21 cellular contexts compared by ENCODE assay signal in genomic region chr17:74239169-74239568, GRCh38. TPM values are rescaled to one million over a fixed set of nuclear protein-coding genes. Genes with fewer than 3 reads are reported as not detected.
DNase-seq lines count a peak whose midpoint lies in the region; ATAC-seq and TF ChIP-seq lines count a peak whose summit lies in the region.
"Had no signal": no experiment of that assay in that cellular context is flagged by ENCODE, and none has a peak within 500 bp of the region (broad histone marks: within the 10 kb centered on the region; RNA-seq: fewer than 3 reads in every experiment).

No MANE protein-coding gene starts in this region.

- H2BK20ac ChIP-seq in H9 (ENCODE audit: low read depth, low read length, poor library complexity, severe bottlenecking) = no peak overlapping the region

- H3K9me3 ChIP-seq in left ventricle myocardium inferior (replicated peaks) = no peaks in the 10 kb centered on the region
- no peaks in the 10 kb centered on the region for H3K9me3 ChIP-seq in muscle layer of colon (ENCODE audit: low read length)
- no peaks in the 10 kb centered on the region for H3K9me3 ChIP-seq in aorta (ENCODE audit: control insufficient read depth, low read length)
- H3K9me3 ChIP-seq in H9 (ENCODE audit: control insufficient read depth, low read depth, low read length) = no peaks in the 10 kb centered on the region

- H3K79me1 ChIP-seq in H9 (ENCODE audit: insufficient read depth, low read depth, low read length, poor library complexity, severe bottlenecking) = no peaks in the 10 kb centered on the region

- H3K9ac ChIP-seq in muscle layer of colon (ENCODE audit: low read length) = no peak overlapping the region
- H3K9ac ChIP-seq in H9 (ENCODE audit: extremely low read depth, insufficient read length, low read length) = no peak overlapping the region

- H3K79me2 ChIP-seq in H9 (ENCODE audit: insufficient read depth, low read length) = no peaks in the 10 kb centered on the region
- H3K79me2 ChIP-seq: hepatocyte had no signal

- no peak overlapping the region for H2AFZ ChIP-seq in H9 (ENCODE audit: low read length)
- H2AFZ ChIP-seq: hepatocyte, PC-9 had no signal

- no peak overlapping the region for H2BK12ac ChIP-seq in H9 (ENCODE audit: insufficient read length, low read depth, low read length)

- H3K4me2 ChIP-seq in H9 (ENCODE audit: insufficient read depth, insufficient read length, low read length) = no peak overlapping the region
- H3K4me2 ChIP-seq: hepatocyte, PC-9 had no signal

- TF ChIP-seq CTCF in left ventricle myocardium inferior (IDR thresholded peaks at IDR 0.05; ENCODE audit: borderline replicate concordance) (no peak), dorsolateral prefrontal cortex (IDR thresholded peaks at IDR 0.05 in 54 of 56, conservative IDR thresholded peaks at IDR 0.05 in 2 of 56; ENCODE audit: low read depth in 1 of 56, partially characterized antibody in 56 of 56) (no peak), H9 (conservative IDR thresholded peaks at IDR 0.05) (no peak)

- ATAC-seq in Right ventricle myocardium superior (ENCODE audit: poor library complexity) (no peak), aorta (ENCODE audit: low FRiP score) (peak; percentile 12)
- ATAC-seq in stimulated activated memory B cell treated with anti-CD40 and anti-IgM and Interleukin-4, amounts not matched to agents 10 μg/mL and 1 μg/mL and 100 μg/mL, for 72 hours = no peak
- ATAC-seq: naive thymus-derived CD8-positive, alpha-beta T cell; T-cell had no signal

- no peak overlapping the region for H2AK5ac ChIP-seq in H9 (ENCODE audit: insufficient read length, low read length)

- H3K4me1 ChIP-seq in left ventricle myocardium inferior (peaks cover 78% of the 10 kb centered on the region), muscle layer of colon (ENCODE audit: insufficient read depth, low read length) (peaks cover 6% of the 10 kb centered on the region), aorta (ENCODE audit: control insufficient read depth in 1 of 2, insufficient read depth in 2 of 2, low read length in 2 of 2) (no peaks in the 10 kb centered on the region), H9 (ENCODE audit: insufficient read depth, low read length) (no peaks in the 10 kb centered on the region)

- no peak overlapping the region for H3K18ac ChIP-seq in H9 (ENCODE audit: insufficient read length, low read depth, low read length)

- no peak overlapping the region for H4K5ac ChIP-seq in H9 (ENCODE audit: insufficient read length, low read depth, low read length)

- 78% methylated on average over 10 of the region's 10 CpGs for WGBS in aorta, 2 donors
- WGBS in H9 (ENCODE audit: extremely low coverage, insufficient read length, low lambda C conversion rate) = no CpG with 5 or more reads among the region's 10 CpGs

- H3K27me3 Mint-ChIP-seq in H9 (ENCODE audit: low read depth) = peaks cover 13% of the 10 kb centered on the region
- no peaks in the 10 kb centered on the region for H3K27me3 Mint-ChIP-seq in stimulated activated memory B cell treated with anti-CD40 and anti-IgM and Interleukin-4, amounts not matched to agents 10 μg/mL and 1 μg/mL and 100 μg/mL, for 72 hours
- H3K27me3 Mint-ChIP-seq: naive thymus-derived CD8-positive, alpha-beta T cell; T-cell had no signal

- H3K36me3 ChIP-seq in left ventricle myocardium inferior (peaks cover 5% of the 10 kb centered on the region), muscle layer of colon (ENCODE audit: insufficient read depth, low read length) (no peaks in the 10 kb centered on the region), aorta (ENCODE audit: control insufficient read depth in 1 of 2, insufficient read depth in 2 of 2, low read length in 1 of 2) (no peaks in the 10 kb centered on the region)

- no peaks in the 10 kb centered on the region for H4K20me1 ChIP-seq in H9 (ENCODE audit: control insufficient read depth, insufficient read depth, insufficient read length)

- DNase-seq in left ventricle myocardium inferior = peak; percentile 33
- no peak for DNase-seq in Right ventricle myocardium superior
- DNase-seq in dorsolateral prefrontal cortex = no peak
- DNase-seq in aorta = peak in 1 of 2 donors; percentile 87
- DNase-seq in SHP77 (lab: John Stamatoyannopoulos, UW) = no peak
- DNase-seq in H9 = no peak
- DNase-seq: activated effector memory CD4-positive, alpha-beta T cell treated with anti-CD3 and anti-CD28 coated beads, Interleukin-2, amount 50 U/mL, for 16 hours; DMS79 treated with DMSO at 0.1 percent for 48 hours; naive thymus-derived CD8-positive, alpha-beta T cell; NCI-H1930; NCI-H510A treated with DMSO at 0.1 percent for 48 hours; PC-9 had no signal

- intact Hi-C loops in left ventricle myocardium inferior (cut with micrococcal nuclease) = no loop called here
- intact Hi-C loops in Right ventricle myocardium superior (cut with DNase I) = no loop called here
- intact Hi-C loops in dorsolateral prefrontal cortex (cut with DNase I) = no loop called here
- intact Hi-C loops in aorta (cut with DNase I) = no loop called here

- no peak overlapping the region for H4K91ac ChIP-seq in H9 (ENCODE audit: insufficient read length, low read depth, low read length)

- H3K27me3 ChIP-seq in left ventricle myocardium inferior (ENCODE audit: low read depth) = no peaks in the 10 kb centered on the region
- H3K27me3 ChIP-seq in dorsolateral prefrontal cortex = no peaks in the 10 kb centered on the region
- H3K27me3 ChIP-seq in muscle layer of colon (ENCODE audit: control insufficient read depth in 1 of 2, insufficient read depth in 2 of 2, low read length in 2 of 2) = no peaks in the 10 kb centered on the region
- H3K27me3 ChIP-seq in aorta (ENCODE audit: control insufficient read depth in 1 of 2, insufficient read depth in 2 of 2, low read length in 1 of 2) = no peaks in the 10 kb centered on the region
- no peaks in the 10 kb centered on the region for H3K27me3 ChIP-seq in H9 (ENCODE audit: insufficient read depth, low read length)
- H3K27me3 ChIP-seq: hepatocyte had no signal

- H3K27ac ChIP-seq in left ventricle myocardium inferior (replicated peaks) = no peak overlapping the region
- H3K27ac ChIP-seq in dorsolateral prefrontal cortex = peak overlapping the region; percentile 25 to 100 (median 97)
- peak overlapping the region; percentile 13 for H3K27ac ChIP-seq in muscle layer of colon (ENCODE audit: low read depth, low read length)
- H3K27ac ChIP-seq in aorta (ENCODE audit: low read depth in 1 of 2, low read length in 2 of 2) = no peak overlapping the region
- H3K27ac ChIP-seq in H9 (ENCODE audit: insufficient read length, low read depth, low read length) = no peak overlapping the region
- H3K27ac ChIP-seq: C4-2B, coronary artery, epithelial cell of prostate, hepatocyte, PC-9 had no signal

- H3K14ac ChIP-seq in H9 (ENCODE audit: insufficient read depth, low read length) = no peak overlapping the region; the same call in 1 of the 2 replicates

- peak overlapping the region in 1 of 3 experiments; percentile 57; a peak in 2 of 7 replicates for H3K27ac Mint-ChIP-seq in H9
- no peak overlapping the region for H3K27ac Mint-ChIP-seq in stimulated activated memory B cell treated with anti-CD40 and anti-IgM and Interleukin-4, amounts not matched to agents 10 μg/mL and 1 μg/mL and 100 μg/mL, for 72 hours
- H3K27ac Mint-ChIP-seq: naive thymus-derived CD8-positive, alpha-beta T cell; T-cell had no signal

- no peak overlapping the region; a peak in 1 of 5 replicates for H3K4me3 Mint-ChIP-seq in H9
- no peak overlapping the region for H3K4me3 Mint-ChIP-seq in stimulated activated memory B cell treated with anti-CD40 and anti-IgM and Interleukin-4, amounts not matched to agents 10 μg/mL and 1 μg/mL and 100 μg/mL, for 72 hours
- H3K4me3 Mint-ChIP-seq: naive thymus-derived CD8-positive, alpha-beta T cell; T-cell had no signal

- H3K56ac ChIP-seq in H9 (ENCODE audit: insufficient read length, low read depth, low read length) = no peak overlapping the region

- H3K23ac ChIP-seq in H9 (ENCODE audit: insufficient read length, low read depth, low read length) = no peak overlapping the region

- no peak overlapping the region for H2BK15ac ChIP-seq in H9 (ENCODE audit: low read depth, low read length)

- no peaks in the 10 kb centered on the region; a peak in 1 of 7 replicates for H3K36me3 Mint-ChIP-seq in H9 (ENCODE audit: insufficient read depth in 1 of 3, low read depth in 3 of 3)
- H3K36me3 Mint-ChIP-seq in stimulated activated memory B cell treated with anti-CD40 and anti-IgM and Interleukin-4, amounts not matched to agents 10 μg/mL and 1 μg/mL and 100 μg/mL, for 72 hours = peaks cover 8% of the 10 kb centered on the region

- no peak overlapping the region for H2BK5ac ChIP-seq in H9 (ENCODE audit: insufficient read length, low read length)

- H3K4me1 Mint-ChIP-seq in H9 = peaks cover 20 to 44% of the 10 kb centered on the region in 2 experiments
- peaks cover 8% of the 10 kb centered on the region for H3K4me1 Mint-ChIP-seq in stimulated activated memory B cell treated with anti-CD40 and anti-IgM and Interleukin-4, amounts not matched to agents 10 μg/mL and 1 μg/mL and 100 μg/mL, for 72 hours

- H3K4me3 ChIP-seq in left ventricle myocardium inferior (no peak overlapping the region), dorsolateral prefrontal cortex (peak overlapping the region in 2 of 59 donors; percentile 8 to 16), muscle layer of colon (ENCODE audit: low read depth in 1 of 2, low read length in 2 of 2) (no peak overlapping the region), aorta (ENCODE audit: low read length in 2 of 2) (no peak overlapping the region)
- H3K4me3 ChIP-seq: coronary artery, hepatocyte, PC-9 had no signal

- no peak overlapping the region for H2BK120ac ChIP-seq in H9 (ENCODE audit: low read depth, low read length, poor library complexity, severe bottlenecking)

- H3K23me2 ChIP-seq in H9 (ENCODE audit: insufficient read length, low read depth, low read length, poor library complexity, severe bottlenecking) = no peaks in the 10 kb centered on the region

- H3K4ac ChIP-seq in H9 (ENCODE audit: low read depth, low read length) = no peak overlapping the region

- no peaks in the 10 kb centered on the region for H3K9me3 Mint-ChIP-seq in H9
- H3K9me3 Mint-ChIP-seq in stimulated activated memory B cell treated with anti-CD40 and anti-IgM and Interleukin-4, amounts not matched to agents 10 μg/mL and 1 μg/mL and 100 μg/mL, for 72 hours = no peaks in the 10 kb centered on the region
- H3K9me3 Mint-ChIP-seq: naive thymus-derived CD8-positive, alpha-beta T cell; T-cell had no signal

- no peak overlapping the region for H3T11ph ChIP-seq in H9 (ENCODE audit: low read length)

- no peak overlapping the region for H4K8ac ChIP-seq in H9 (replicated peaks; ENCODE audit: insufficient read length, low read depth, low read length)

RNA-seq across cellular contexts. Expression of gene TTYH2, which starts 25.8 kb away (rescaled TPM):
- 28.1 TPM for total RNA-seq in left ventricle myocardium inferior
- 41.8 TPM for total RNA-seq in Right ventricle myocardium superior
- total RNA-seq in dorsolateral prefrontal cortex = 100 to 1,000 TPM in 71 of 120 experiments, 10 to 100 TPM in 49; 29.4 to 409 (median 112) TPM
- 10 to 100 TPM in 1 of 2 donors, 1 to 10 TPM in 1; 4.4 to 13.0 TPM for total RNA-seq in aorta
- polyA plus RNA-seq in aorta = 1 to 10 TPM; 3.1 to 4.4 TPM
- total RNA-seq in H9 (2021) = 1.6 and 3.2 TPM in 2 replicates

RNA-seq across cellular contexts. Expression of gene DNAI2, which starts 34.9 kb away (rescaled TPM):
- total RNA-seq in left ventricle myocardium inferior (not detected), Right ventricle myocardium superior (not detected), dorsolateral prefrontal cortex (under 1 TPM in 21 of 120 experiments, not detected in 99; 0.19 to 0.96 (median 0.40) TPM), aorta (not detected), H9 (2021) (not detected in 2 replicates)
- not detected for polyA plus RNA-seq in aorta
- total RNA-seq: hepatocyte, kidney epithelial cell, PC-9, pulmonary artery endothelial cell had no signal
- polyA plus RNA-seq: hepatocyte had no signal

RNA-seq across cellular contexts. Expression of gene RPL38, which starts 35.7 kb away (rescaled TPM):
- total RNA-seq in left ventricle myocardium inferior (702 TPM), Right ventricle myocardium superior (691 TPM), dorsolateral prefrontal cortex (100 to 1,000 TPM; 444 to 745 (median 535) TPM), aorta (100 to 1,000 TPM; 597 to 622 TPM), H9 (2021) (1,354 and 1,358 TPM in 2 replicates)
- polyA plus RNA-seq in aorta = 1,000 to 10,000 TPM; 1,364 to 2,568 TPM

Comparison
In these comparisons a context has a peak if more than half of its experiments do, and no peak if none do; other contexts are left out.
1. H3K27ac ChIP-seq: peak in dorsolateral prefrontal cortex (59 of 59) and muscle layer of colon (single experiment); none in left ventricle myocardium inferior (single experiment), aorta (0 of 2) and H9 (single experiment).